ENCODE assay signal across 24 cellular contexts in genomic region chr15:85422607-85423006, GRCh38. TPM values are rescaled to one million over a fixed set of nuclear protein-coding genes. Genes with fewer than 3 reads are reported as not detected.
A peak's percentile ranks its signal among the peaks of the same experiment; 100 is the strongest.
DNase-seq lines count a peak whose midpoint lies in the region; ATAC-seq, FAIRE-seq and TF ChIP-seq lines count a peak whose summit lies in the region.
"Had no signal": no experiment of that assay in that cellular context is flagged by ENCODE, and none has a peak within 500 bp of the region (broad histone marks: within the 10 kb centered on the region; RNA-seq: fewer than 3 reads in every experiment).

No MANE protein-coding gene starts in this region.

- H3K4me3 ChIP-seq in pancreas (no peak overlapping the region), brain microvascular endothelial cell (ENCODE audit: low read depth, low read length) (no peak overlapping the region)
- H3K4me3 ChIP-seq: BLaER1, PC-9 had no signal

- no peak for TF ChIP-seq CTCF in pancreas (IDR thresholded peaks at IDR 0.05)
- no peak for TF ChIP-seq CTCF in brain microvascular endothelial cell (IDR thresholded peaks at IDR 0.05; ENCODE audit: low read depth, low read length, missing control alignments)

- H3K27me3 ChIP-seq in pancreas (no peaks in the 10 kb centered on the region), brain microvascular endothelial cell (replicated peaks) (no peaks in the 10 kb centered on the region)
- H3K27me3 ChIP-seq: BLaER1 had no signal

- ATAC-seq in GM18907 (IDR thresholded peaks at IDR 0.05; ENCODE audit: unreplicated experiment): peak; percentile 48
- ATAC-seq in GM19468 (IDR thresholded peaks at IDR 0.05; ENCODE audit: extremely low read depth, unreplicated experiment): peak; percentile 15
- peak; percentile 72 for ATAC-seq in HG03354 (IDR thresholded peaks at IDR 0.05; ENCODE audit: poor library complexity, severe bottlenecking, unreplicated experiment)
- peak in 3 of 4 donors; percentile 28 to 51 (median 46) for ATAC-seq in pancreas
- ATAC-seq in GM19395 (IDR thresholded peaks at IDR 0.05; ENCODE audit: unreplicated experiment): no peak

- H3K4me1 ChIP-seq in pancreas: peaks cover 6 to 42% (median 29%) of the 10 kb centered on the region in 3 donors

- H3K27ac ChIP-seq in pancreas: no peak overlapping the region
- no peak overlapping the region for H3K27ac ChIP-seq in brain microvascular endothelial cell
- H3K27ac ChIP-seq: BLaER1, KMS-11, PC-9 had no signal

- WGBS in pancreas, 2 donors: 47 to 52% methylated on average over 2 of the region's 2 CpGs

- no peaks in the 10 kb centered on the region for H3K36me3 ChIP-seq in pancreas
- no peaks in the 10 kb centered on the region for H3K36me3 ChIP-seq in brain microvascular endothelial cell (replicated peaks)
- H3K36me3 ChIP-seq: BLaER1 had no signal

- DNase-seq in pancreas (no peak), brain microvascular endothelial cell (no peak), NCI-H2107 (lab: John Stamatoyannopoulos, UW) (no peak)
- DNase-seq: CD4-positive, alpha-beta T cell; DND-41; H7; IMR-90; MV-4-11; NCI-H1105 treated with DMSO at 0.1 percent for 48 hours; NCI-H1694 treated with DMSO at 0.1 percent for 48 hours; NCI-H2081 treated with DMSO at 0.1 percent for 48 hours; NCI-H446 treated with DMSO at 0.1 percent for 48 hours; NCI-H526 treated with DMSO at 0.1 percent for 48 hours; PC-9; RPMI8226; SHP77 treated with DMSO at 0.1 percent for 48 hours; SK-N-SH had no signal

- FAIRE-seq in pancreas (lab: Jason Lieb, UNC): no peak
- FAIRE-seq: HTR-8/SVneo had no signal

- in situ Hi-C loops in brain microvascular endothelial cell (cut with HindIII; ENCODE audit: low pct_ligation_motif_present, low sequenced_read_pairs): no loop called here

- intact Hi-C loops in pancreas (cut with DNase I): no loop called here

- no peaks in the 10 kb centered on the region for H3K9me3 ChIP-seq in pancreas
- H3K9me3 ChIP-seq: SK-N-SH had no signal

RNA-seq across cellular contexts. Expression of gene AKAP13, which starts 42.2 kb away (rescaled TPM):
- 100 to 1,000 TPM in 3 of 6 donors, 10 to 100 TPM in 3; 79.9 to 139 (median 113) TPM for total RNA-seq in pancreas
- 10 to 100 TPM; 64.9 to 77.4 TPM for polyA plus RNA-seq in pancreas
